In the genomic region with DNA sequence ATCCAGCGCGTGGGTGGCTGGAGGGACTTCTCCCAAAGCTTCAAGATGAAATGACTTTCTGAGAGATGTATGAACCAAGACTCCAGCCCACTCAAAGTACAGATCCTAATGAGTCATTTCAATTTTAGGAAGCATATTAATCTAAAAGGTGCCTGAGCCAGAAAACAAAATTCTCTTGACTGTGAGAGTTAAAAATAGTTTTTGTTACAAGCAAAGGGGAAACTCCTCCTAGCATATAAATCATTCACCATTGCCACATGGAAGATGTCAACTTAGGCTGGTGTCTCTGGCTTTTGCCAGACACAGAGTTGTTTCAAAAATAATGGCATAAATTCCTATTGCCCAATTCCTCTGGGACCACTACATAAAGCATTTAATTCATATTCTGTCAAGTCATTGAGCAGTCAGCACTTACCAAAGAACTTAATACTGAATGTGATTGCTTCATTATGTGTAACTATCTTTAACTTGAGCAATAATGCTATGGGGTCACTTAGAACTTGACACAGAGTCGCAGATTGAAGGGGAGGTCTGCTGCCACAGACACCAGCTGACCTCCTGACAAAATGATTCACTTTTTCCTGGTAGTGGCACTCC, we compare ENCODE assay signal across 8 cellular contexts.
DNase-seq lines count a peak whose midpoint lies in the region; ATAC-seq and TF ChIP-seq lines count a peak whose summit lies in the region.

No MANE protein-coding gene starts in this region.

- peak overlapping the region; percentile 44 for H3K4me3 ChIP-seq in osteoblast (ENCODE audit: insufficient read depth, low read length)
- H3K4me3 ChIP-seq in esophagus squamous epithelium, result no peak overlapping the region

- peak; percentile 41 for ATAC-seq in HG03095 (IDR thresholded peaks at IDR 0.05; ENCODE audit: unreplicated experiment)

- DNase-seq in activated naive CD4-positive, alpha-beta T cell treated with anti-CD3 and anti-CD28 coated beads, Interleukin-2, amount 10 ng/mL, durations not matched to agents 7 days and 5 days, result no peak
- DNase-seq in activated naive CD4-positive, alpha-beta T cell (lab: John Stamatoyannopoulos, UW), result no peak
- no peak for DNase-seq in osteoblast (ENCODE audit: insufficient read length, low spot score, missing footprints)
- no peak for DNase-seq in iPS-NIHi11 (ENCODE audit: low spot score)
- no peak for DNase-seq in retina
- DNase-seq in esophagus squamous epithelium (lab: John Stamatoyannopoulos, UW), result no peak

- no peaks in the 10 kb centered on the region for H4K20me1 ChIP-seq in osteoblast (ENCODE audit: insufficient read depth, low read length)

- H3K27ac Mint-ChIP-seq in activated naive CD4-positive, alpha-beta T cell treated with anti-CD3 and anti-CD28 coated beads, Interleukin-2, amount 10 ng/mL, durations not matched to agents 7 days and 5 days, result peak overlapping the region; percentile 33
- H3K27ac Mint-ChIP-seq in activated naive CD8-positive, alpha-beta T cell, result peak overlapping the region; percentile 68

- no peak overlapping the region for H2AFZ ChIP-seq in osteoblast (ENCODE audit: low read length)

- H3K9me3 ChIP-seq in osteoblast (ENCODE audit: low read depth, low read length) (no peaks in the 10 kb centered on the region), esophagus squamous epithelium (no peaks in the 10 kb centered on the region)

- no peaks in the 10 kb centered on the region for H3K9me3 Mint-ChIP-seq in activated naive CD4-positive, alpha-beta T cell treated with anti-CD3 and anti-CD28 coated beads, Interleukin-2, amount 10 ng/mL, durations not matched to agents 7 days and 5 days
- no peaks in the 10 kb centered on the region for H3K9me3 Mint-ChIP-seq in activated naive CD8-positive, alpha-beta T cell (ENCODE audit: low read depth)

- intact Hi-C loops in esophagus squamous epithelium (cut with DNase I), result no loop called here

- no peak for TF ChIP-seq POLR2A in esophagus squamous epithelium (IDR thresholded peaks at IDR 0.05)

- peaks cover 12% of the 10 kb centered on the region for H3K4me1 Mint-ChIP-seq in activated naive CD4-positive, alpha-beta T cell treated with anti-CD3 and anti-CD28 coated beads, Interleukin-2, amount 10 ng/mL, durations not matched to agents 7 days and 5 days
- H3K4me1 Mint-ChIP-seq in activated naive CD8-positive, alpha-beta T cell (ENCODE audit: low read depth), result peaks cover 12% of the 10 kb centered on the region

- peak overlapping the region; percentile 1 for H3K4me2 ChIP-seq in osteoblast (ENCODE audit: insufficient read depth, low read length)

- H3K4me1 ChIP-seq in osteoblast (ENCODE audit: insufficient read depth, low read length) (no peaks in the 10 kb centered on the region), esophagus squamous epithelium (peaks cover 0 to 10% (median 6%) of the 10 kb centered on the region in 3 donors)

- H3K4me3 Mint-ChIP-seq in activated naive CD4-positive, alpha-beta T cell treated with anti-CD3 and anti-CD28 coated beads, Interleukin-2, amount 10 ng/mL, durations not matched to agents 7 days and 5 days, result peak overlapping the region; percentile 7
- H3K4me3 Mint-ChIP-seq in activated naive CD8-positive, alpha-beta T cell, result peak overlapping the region; percentile 36

- H3K36me3 ChIP-seq in osteoblast (ENCODE audit: insufficient read depth, low read length) (no peaks in the 10 kb centered on the region), esophagus squamous epithelium (no peaks in the 10 kb centered on the region)

- H3K36me3 Mint-ChIP-seq in activated naive CD4-positive, alpha-beta T cell treated with anti-CD3 and anti-CD28 coated beads, Interleukin-2, amount 10 ng/mL, durations not matched to agents 7 days and 5 days, result no peaks in the 10 kb centered on the region
- no peaks in the 10 kb centered on the region for H3K36me3 Mint-ChIP-seq in activated naive CD8-positive, alpha-beta T cell

- no peaks in the 10 kb centered on the region for H3K27me3 Mint-ChIP-seq in activated naive CD4-positive, alpha-beta T cell treated with anti-CD3 and anti-CD28 coated beads, Interleukin-2, amount 10 ng/mL, durations not matched to agents 7 days and 5 days
- peaks cover 3% of the 10 kb centered on the region for H3K27me3 Mint-ChIP-seq in activated naive CD8-positive, alpha-beta T cell

- no peaks in the 10 kb centered on the region for H3K27me3 ChIP-seq in osteoblast (ENCODE audit: insufficient read depth, low read length)
- H3K27me3 ChIP-seq in esophagus squamous epithelium, result no peaks in the 10 kb centered on the region

- 13 to 29% methylated on average over 3 of the region's 3 CpGs for WGBS in esophagus squamous epithelium, 2 donors

- TF ChIP-seq CTCF in osteoblast (IDR thresholded peaks at IDR 0.05; ENCODE audit: extremely low read depth, low read depth, low read length) (no peak), esophagus squamous epithelium (IDR thresholded peaks at IDR 0.05) (no peak)

- no peaks in the 10 kb centered on the region for H3K79me2 ChIP-seq in osteoblast (ENCODE audit: insufficient read depth, low read length)

- CTCF ChIA-PET in activated naive CD4-positive, alpha-beta T cell treated with anti-CD3 and anti-CD28 coated beads, Interleukin-2, amount 10 ng/mL, durations not matched to agents 7 days and 5 days (lab: Charles Lee), result no interaction called here

- peak overlapping the region; percentile 1 for H3K27ac ChIP-seq in osteoblast (ENCODE audit: low read depth, low read length)
- H3K27ac ChIP-seq in esophagus squamous epithelium, result peak overlapping the region in 1 of 4 donors; percentile 63
